8 cellular contexts compared by ENCODE assay signal in the genomic region with DNA sequence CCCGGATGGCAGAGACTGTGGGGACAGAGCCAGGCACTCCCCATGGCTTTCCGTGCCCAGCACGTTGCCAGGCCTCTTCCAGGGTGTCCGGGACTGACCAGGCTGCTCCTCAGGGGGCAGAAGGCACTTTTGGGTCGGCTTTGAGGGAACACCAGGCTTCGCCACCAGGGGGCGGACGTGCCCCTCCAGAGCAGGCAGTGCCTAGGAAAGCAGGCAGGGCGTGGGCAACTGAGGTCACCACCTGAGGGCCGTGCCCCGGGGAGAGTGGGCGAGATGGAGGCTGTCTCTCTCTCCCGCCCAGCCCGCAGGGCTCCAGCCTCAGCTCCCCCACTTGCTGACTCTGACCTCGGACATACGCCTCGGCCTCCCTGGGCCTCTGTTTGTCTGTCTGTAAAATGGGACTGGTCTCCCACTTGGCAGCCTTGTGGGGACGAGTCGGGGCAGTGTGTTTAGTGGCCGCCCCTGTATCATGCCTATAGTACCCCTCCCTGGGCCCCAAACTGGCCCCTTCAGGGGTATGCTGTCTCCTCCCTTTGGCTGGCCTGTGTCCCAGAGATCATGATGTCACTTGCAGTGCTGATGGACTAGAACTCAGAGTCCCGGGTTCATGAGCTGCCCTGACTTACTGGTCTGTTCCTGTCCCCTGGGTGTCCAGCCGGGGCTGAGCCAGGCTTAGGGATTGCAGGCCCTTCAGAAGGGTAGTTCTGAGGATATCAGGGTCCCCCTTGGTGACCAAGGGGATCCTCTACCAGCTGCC. TPM values are rescaled to one million over a fixed set of nuclear protein-coding genes. Genes with fewer than 3 reads are reported as not detected.
DNase-seq lines count a peak whose midpoint lies in the region; ATAC-seq and TF ChIP-seq lines count a peak whose summit lies in the region.

No MANE protein-coding gene starts in this region.

- no peaks in the 10 kb centered on the region for H3K36me3 Mint-ChIP-seq in nephron (ENCODE audit: low read depth)

- peaks cover 21% of the 10 kb centered on the region for H3K4me1 Mint-ChIP-seq in nephron

- peaks cover 5% of the 10 kb centered on the region for H3K27me3 Mint-ChIP-seq in nephron (ENCODE audit: low read depth)

- H3K9me3 Mint-ChIP-seq in nephron = no peaks in the 10 kb centered on the region

- peak overlapping the region in 2 of 3 experiments; percentile 93 to 94 for H3K27ac Mint-ChIP-seq in nephron

- peak; percentile 87 to 90 (median 89) for TF ChIP-seq CTCF in nephron (IDR thresholded peaks at IDR 0.05; ENCODE audit: unreplicated experiment in 3 of 3)

- peak; percentile 85 for DNase-seq in AG08395 (ENCODE audit: low spot score)
- peak; percentile 81 for DNase-seq in OCI-M1 (lab: John Stamatoyannopoulos, UW)
- DNase-seq in activated T-cell treated with anti-CD3 and anti-CD28 coated beads for 4 hours = peak; percentile 84
- peak; percentile 54 to 85 (median 76) for DNase-seq in stimulated activated naive CD4-positive, alpha-beta T cell (lab: John Stamatoyannopoulos, UW)

- ATAC-seq in GM19351 (IDR thresholded peaks at IDR 0.05; ENCODE audit: unreplicated experiment) (peak; percentile 51), esophagus mucosa (peak; percentile 62), GM19023 (IDR thresholded peaks at IDR 0.05; ENCODE audit: unreplicated experiment) (no peak)

- H3K4me3 Mint-ChIP-seq in nephron = peak overlapping the region in 2 of 3 experiments; percentile 17 to 50

RNA-seq across cellular contexts. Expression of gene PRR5, which starts 4.4 kb away (rescaled TPM):
- 11.1 TPM for total RNA-seq in esophagus mucosa

RNA-seq across cellular contexts. Expression of gene ARHGAP8, which starts 54.8 kb away (rescaled TPM):
- 8.9 TPM for total RNA-seq in esophagus mucosa
